ENCODE assay signal across 8 cellular contexts in genomic region chr10:119305860-119306513, GRCh38.
DNase-seq lines count a peak whose midpoint lies in the region; ATAC-seq and TF ChIP-seq lines count a peak whose summit lies in the region.

No MANE protein-coding gene starts in this region.

- no peak for TF ChIP-seq CTCF in heart left ventricle (IDR thresholded peaks at IDR 0.05)

- intact Hi-C loops in heart left ventricle (cut with DNase I) = loop anchor here in 1 of 10 donors (10.0 kb wide), 1 partner anchor 109 kb away; no protein-coding TSS in a partner anchor

- TF ChIP-seq POLR2A in heart left ventricle (IDR thresholded peaks at IDR 0.05) = no peak

- ATAC-seq in GM19023 (IDR thresholded peaks at IDR 0.05; ENCODE audit: unreplicated experiment) (peak; percentile 54), HG03159 (IDR thresholded peaks at IDR 0.05; ENCODE audit: unreplicated experiment) (peak; percentile 57), heart left ventricle (peak; percentile 19 to 78 (median 73)), left lobe of liver (no peak)

- peaks cover 0 to 88% (median 61%) of the 10 kb centered on the region in 12 donors for H3K4me1 ChIP-seq in heart left ventricle

- DNase-seq in AG08396 (ENCODE audit: low spot score) = peak; percentile 45
- peak; percentile 98 for DNase-seq in RKO (ENCODE audit: low spot score)
- peak; percentile 75 for DNase-seq in activated T-helper 9 cell treated with anti-CD3 and anti-CD28 coated beads, Interleukin-2, amount 50 U/mL, for 16 hours (ENCODE audit: low read depth)
- peak; percentile 42 to 77 (median 51) for DNase-seq in heart left ventricle
- DNase-seq in stimulated activated CD4-positive, alpha-beta T cell treated with anti-CD3 and anti-CD28 coated beads, Interleukin-12 subunit alpha, Interleukin-12 subunit beta, amount 100 ng/mL, for 48 hours (ENCODE audit: low read depth in 2 of 3, low spot score in 1 of 3) = peak; percentile 76 to 90 (median 88)
- no peak for DNase-seq in left lobe of liver (ENCODE audit: low spot score)

- peak overlapping the region in 2 of 12 donors; percentile 13 to 35 for H3K4me3 ChIP-seq in heart left ventricle

- peak overlapping the region in 10 of 12 donors; percentile 12 to 89 (median 49) for H3K27ac ChIP-seq in heart left ventricle

- H3K27me3 ChIP-seq in heart left ventricle = no peaks in the 10 kb centered on the region

- no peaks in the 10 kb centered on the region for H3K36me3 ChIP-seq in heart left ventricle

- WGBS in heart left ventricle, 4 donors = 35 to 55% (median 50%) methylated on average over 8 to 11 of the region's 11 CpGs

- H3K9me3 ChIP-seq in heart left ventricle = no peaks in the 10 kb centered on the region
